12 cellular contexts compared by ENCODE assay signal in the genomic region with DNA sequence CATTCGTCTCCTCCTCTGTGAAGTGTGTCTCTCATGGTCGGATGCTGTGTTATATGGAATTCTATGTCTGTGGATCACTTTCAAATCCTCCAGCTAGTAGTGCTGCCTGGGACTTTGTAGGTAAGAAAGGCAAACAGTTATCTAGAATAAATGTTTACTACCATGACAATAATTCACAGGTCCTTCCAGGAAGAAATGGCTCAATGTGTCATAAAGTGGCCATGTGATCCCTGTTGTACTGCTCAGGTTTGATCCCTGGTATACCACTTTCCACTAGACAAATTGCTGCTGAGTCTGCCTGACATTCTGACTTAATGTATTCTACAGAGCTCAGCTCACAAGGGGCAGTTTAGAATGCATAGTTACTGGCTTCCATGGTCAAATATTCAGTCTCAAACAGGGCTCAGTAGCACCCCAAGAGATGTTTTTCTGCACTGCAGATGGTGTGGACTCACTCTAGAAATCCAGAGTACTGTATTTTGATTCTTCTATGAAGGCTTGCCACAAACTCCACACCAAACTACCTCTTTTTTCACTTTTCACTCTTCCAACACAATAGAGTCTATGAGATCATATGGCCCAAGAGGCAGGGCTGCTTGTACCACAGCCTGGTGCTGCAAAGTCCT. TPM values are rescaled to one million over a fixed set of nuclear protein-coding genes. Genes with fewer than 3 reads are reported as not detected.
DNase-seq lines count a peak whose midpoint lies in the region; ATAC-seq and TF ChIP-seq lines count a peak whose summit lies in the region.
"Had no signal": no experiment of that assay in that cellular context is flagged by ENCODE, and none has a peak within 500 bp of the region (broad histone marks: within the 10 kb centered on the region; RNA-seq: fewer than 3 reads in every experiment).

No MANE protein-coding gene starts in this region.

- ATAC-seq in HG02870 (IDR thresholded peaks at IDR 0.05; ENCODE audit: unreplicated experiment): peak; percentile 50
- peak; percentile 96 for ATAC-seq in WTC11
- ATAC-seq: sciatic nerve had no signal

- POLR2A ChIA-PET in WTC11 (lab: Charles Lee): no interaction called here

- peaks cover 56% of the 10 kb centered on the region for H3K4me1 Mint-ChIP-seq in activated naive CD4-positive, alpha-beta T cell treated with anti-CD3 and anti-CD28 coated beads, Interleukin-2, amount 10 ng/mL, durations not matched to agents 7 days and 5 days
- no peaks in the 10 kb centered on the region for H3K4me1 Mint-ChIP-seq in WTC11

- H3K27me3 ChIP-seq in MG63: no peaks in the 10 kb centered on the region

- peaks cover 14% of the 10 kb centered on the region for H3K27me3 Mint-ChIP-seq in activated naive CD4-positive, alpha-beta T cell treated with anti-CD3 and anti-CD28 coated beads, Interleukin-2, amount 10 ng/mL, durations not matched to agents 7 days and 5 days
- no peaks in the 10 kb centered on the region for H3K27me3 Mint-ChIP-seq in WTC11 (ENCODE audit: low read depth)

- peak overlapping the region; percentile 86 for H3K27ac Mint-ChIP-seq in activated naive CD4-positive, alpha-beta T cell treated with anti-CD3 and anti-CD28 coated beads, Interleukin-2, amount 10 ng/mL, durations not matched to agents 7 days and 5 days
- no peak overlapping the region for H3K27ac Mint-ChIP-seq in WTC11

- no peaks in the 10 kb centered on the region for H3K36me3 ChIP-seq in MG63

- no peak for TF ChIP-seq CTCF in WTC11 (IDR thresholded peaks at IDR 0.05)

- no peak overlapping the region for H3K4me3 ChIP-seq in MG63

- no peaks in the 10 kb centered on the region for H3K9me3 ChIP-seq in MG63

- no peak for DNase-seq in activated naive CD4-positive, alpha-beta T cell treated with anti-CD3 and anti-CD28 coated beads, Interleukin-2, amount 10 ng/mL, durations not matched to agents 7 days and 5 days
- DNase-seq in activated naive CD4-positive, alpha-beta T cell treated with Interleukin-2 at 50 U/mL for 16 hours: no peak
- no peak for DNase-seq in WTC11 (ENCODE audit: low spot score)
- no peak for DNase-seq in hippocampal formation (lab: John Stamatoyannopoulos, UW)
- no peak for DNase-seq in occipital lobe (lab: John Stamatoyannopoulos, UW)
- DNase-seq in kidney tubule cell (ENCODE audit: low spot score): no peak
- DNase-seq in MG63: no peak
- DNase-seq: activated CD8-positive, alpha-beta memory T cell treated with anti-CD3 and anti-CD28 coated beads for 24 hours; GDM1; NCI-H774 had no signal

- H3K9me3 Mint-ChIP-seq in activated naive CD4-positive, alpha-beta T cell treated with anti-CD3 and anti-CD28 coated beads, Interleukin-2, amount 10 ng/mL, durations not matched to agents 7 days and 5 days: no peaks in the 10 kb centered on the region
- H3K9me3 Mint-ChIP-seq in WTC11: no peaks in the 10 kb centered on the region

- peaks cover 21% of the 10 kb centered on the region for H3K36me3 Mint-ChIP-seq in activated naive CD4-positive, alpha-beta T cell treated with anti-CD3 and anti-CD28 coated beads, Interleukin-2, amount 10 ng/mL, durations not matched to agents 7 days and 5 days
- no peaks in the 10 kb centered on the region for H3K36me3 Mint-ChIP-seq in WTC11

- CTCF ChIA-PET in activated naive CD4-positive, alpha-beta T cell treated with anti-CD3 and anti-CD28 coated beads, Interleukin-2, amount 10 ng/mL, durations not matched to agents 7 days and 5 days (lab: Charles Lee): interaction anchor here (0.9 to 5.9 kb wide), 10 partner anchors 9 to 193 kb away, joined by 3 to 63 read pairs (median 4); partner anchors contain the start of gene TSHR
- CTCF ChIA-PET in WTC11 (lab: Charles Lee): interaction anchor here (0.9 to 4.5 kb wide), 2 partner anchors 9 to 10 kb away, joined by 3 to 25 read pairs; no protein-coding TSS in a partner anchor

- no peak overlapping the region for H3K4me3 Mint-ChIP-seq in activated naive CD4-positive, alpha-beta T cell treated with anti-CD3 and anti-CD28 coated beads, Interleukin-2, amount 10 ng/mL, durations not matched to agents 7 days and 5 days
- H3K4me3 Mint-ChIP-seq in WTC11: no peak overlapping the region

TF ChIP-seq in WTC11, 78 proteins besides CTCF, POLR2A, EP300 and RAD21:
- no peak for TF ChIP-seq NFYB (CRISPR knock-in tag; conservative IDR thresholded peaks at IDR 0.05; ENCODE audit: low read depth)
- no peak for TF ChIP-seq TCF7 (CRISPR knock-in tag; IDR thresholded peaks at IDR 0.05; ENCODE audit: low read depth)

RNA-seq across cellular contexts. Expression of gene TSHR, which starts 21.8 kb away (rescaled TPM):
- total RNA-seq in WTC11 (2021): 0.16 TPM in 1 of 3 replicates, not detected in the others
- total RNA-seq in occipital lobe: under 0.01 TPM
- total RNA-seq in MG63 (2014; rRNA removed; shearing (Covaris generic); ENCODE audit: low replicate concordance): 0.20 TPM in 1 of 2 replicates, not detected in the other

RNA-seq across cellular contexts. Expression of gene CEP128, which starts 35.7 kb away (rescaled TPM):
- total RNA-seq in WTC11 (2021) (12.0 to 17.3 TPM (median 16.5 TPM) in 3 replicates), occipital lobe (38.2 TPM)
- total RNA-seq in MG63 (2014; rRNA removed; shearing (Covaris generic); ENCODE audit: low replicate concordance): 0.22 and 1.4 TPM in 2 replicates
